1 cellular context compared by ENCODE assay signal in genomic region chr14:100770605-100771120, GRCh38.
TF ChIP-seq lines count a peak whose summit lies in the region.

No MANE protein-coding gene starts in this region.

TF ChIP-seq in K562, 482 proteins besides CTCF, POLR2A, EP300 and RAD21 (continued from another document):
- no peak for TF ChIP-seq STAT6 (CRISPR knock-in tag; IDR thresholded peaks at IDR 0.05)
- no peak for TF ChIP-seq ZBTB12 (CRISPR knock-in tag; IDR thresholded peaks at IDR 0.05)
- no peak for TF ChIP-seq ZNF431 (CRISPR knock-in tag; IDR thresholded peaks at IDR 0.05)
- no peak for TF ChIP-seq E2F4 (CRISPR knock-in tag; IDR thresholded peaks at IDR 0.05; ENCODE audit: low read depth)
- no peak for TF ChIP-seq NR2C2 (CRISPR knock-in tag; IDR thresholded peaks at IDR 0.05)
- 0 out of 2 replicates have a peak, but pooled peaks have one; percentile 9 for TF ChIP-seq NR2C2 (tag; IDR thresholded peaks at IDR 0.05)
- no peak for TF ChIP-seq RB1 (IDR thresholded peaks at IDR 0.05; ENCODE audit: low read depth)
